Comparison of ENCODE assay signal across 15 cellular contexts in genomic region chr1:207670997-207671396, GRCh38. TPM values are rescaled to one million over a fixed set of nuclear protein-coding genes. Genes with fewer than 3 reads are reported as not detected.
DNase-seq lines count a peak whose midpoint lies in the region; ATAC-seq and TF ChIP-seq lines count a peak whose summit lies in the region.
"Had no signal": no experiment of that assay in that cellular context is flagged by ENCODE, and none has a peak within 500 bp of the region (broad histone marks: within the 10 kb centered on the region; RNA-seq: fewer than 3 reads in every experiment).

No MANE protein-coding gene starts in this region.

- DNase-seq in GM23338 (ENCODE audit: low spot score) (no peak), amniotic epithelial cell (ENCODE audit: low read depth) (peak; percentile 5), kidney glomerular epithelial cell (lab: John Stamatoyannopoulos, UW) (peak; percentile 9), right atrium auricular region (ENCODE audit: low spot score) (no peak), amygdala (lab: John Stamatoyannopoulos, UW) (no peak), NCI-H524 treated with DMSO at 0.1 percent for 48 hours (lab: John Stamatoyannopoulos, UW) (no peak)
- DNase-seq: CD8-positive, alpha-beta memory T cell; DMS 273 treated with DMSO at 0.1 percent for 48 hours; NCI-H1092 treated with DMSO at 0.1 percent for 48 hours; NCI-H1694 treated with DMSO at 0.1 percent for 48 hours; Peyer's patch; SHP77 treated with DMSO at 0.1 percent for 48 hours had no signal

- H3K4me1 Mint-ChIP-seq in GM23338, result peaks cover 18% of the 10 kb centered on the region; the same call in 2 of the 3 replicates

- no peak overlapping the region for H3K27ac ChIP-seq in GM23338 (ENCODE audit: low read depth)
- no peak overlapping the region for H3K27ac ChIP-seq in right atrium auricular region
- H3K27ac ChIP-seq: BLaER1, Peyer's patch had no signal

- no peak overlapping the region for H3K4me2 ChIP-seq in GM23338
- H3K4me2 ChIP-seq: BLaER1 had no signal

- H4K20me1 ChIP-seq in GM23338 (replicated peaks; ENCODE audit: insufficient read depth), result no peaks in the 10 kb centered on the region
- H4K20me1 ChIP-seq: BLaER1 had no signal

- H3K4me3 Mint-ChIP-seq in GM23338, result no peak overlapping the region
- H3K4me3 Mint-ChIP-seq: CD8-positive, alpha-beta memory T cell had no signal

- TF ChIP-seq CTCF in GM23338 (conservative IDR thresholded peaks at IDR 0.05; ENCODE audit: low read depth in 2 of 2) (no peak), right atrium auricular region (IDR thresholded peaks at IDR 0.05) (no peak)

- H2AFZ ChIP-seq in GM23338, result no peak overlapping the region

- peaks cover 16% of the 10 kb centered on the region for H3K4me1 ChIP-seq in GM23338 (ENCODE audit: insufficient read depth)
- peaks cover 0 to 6% of the 10 kb centered on the region in 2 donors for H3K4me1 ChIP-seq in right atrium auricular region

- H3K27me3 ChIP-seq in GM23338 (ENCODE audit: insufficient read depth), result no peaks in the 10 kb centered on the region
- no peaks in the 10 kb centered on the region for H3K27me3 ChIP-seq in right atrium auricular region
- H3K27me3 ChIP-seq: BLaER1 had no signal

- no peaks in the 10 kb centered on the region; the same call in 1 of the 2 replicates for H3K9me2 ChIP-seq in GM23338 (ENCODE audit: insufficient read depth)

- H3F3A ChIP-seq in GM23338 (replicated peaks; ENCODE audit: low read depth), result no peaks in the 10 kb centered on the region

- ATAC-seq in GM23338, result no peak
- no peak for ATAC-seq in activated CD4-positive, CD25-positive, alpha-beta regulatory T cell treated with anti-CD3 and anti-CD28 coated beads, Interleukin-2, amount 50 U/mL, for 24 hours

- H3K79me2 ChIP-seq in GM23338 (replicated peaks; ENCODE audit: insufficient read depth), result no peaks in the 10 kb centered on the region

- H3K9me3 ChIP-seq in right atrium auricular region, result peaks cover 0 to 6% of the 10 kb centered on the region in 2 donors
- H3K9me3 ChIP-seq: Peyer's patch had no signal

- H3K36me3 ChIP-seq in GM23338 (ENCODE audit: insufficient read depth) (no peaks in the 10 kb centered on the region), right atrium auricular region (no peaks in the 10 kb centered on the region)
- H3K36me3 ChIP-seq: BLaER1, Peyer's patch had no signal

- 0 out of 2 replicates have a peak overlapping the region, but pooled peaks have one; percentile 28 for H3K27ac Mint-ChIP-seq in GM23338
- H3K27ac Mint-ChIP-seq: CD8-positive, alpha-beta memory T cell had no signal

- H3K9me3 Mint-ChIP-seq in GM23338, result peaks cover 12% of the 10 kb centered on the region

- peaks cover 5% of the 10 kb centered on the region for H3K27me3 Mint-ChIP-seq in GM23338 (ENCODE audit: insufficient read depth, low read depth, poor library complexity)

- H3K36me3 Mint-ChIP-seq in GM23338 (ENCODE audit: low read depth), result peaks cover 15% of the 10 kb centered on the region
- H3K36me3 Mint-ChIP-seq: CD8-positive, alpha-beta memory T cell had no signal

- no peak overlapping the region for H3K4me3 ChIP-seq in GM23338
- H3K4me3 ChIP-seq in right atrium auricular region, result no peak overlapping the region
- H3K4me3 ChIP-seq: BLaER1, Peyer's patch had no signal

TF ChIP-seq in GM23338, 12 proteins besides CTCF, POLR2A, EP300 and RAD21:
- TF ChIP-seq JUNB (IDR thresholded peaks at IDR 0.05; ENCODE audit: unreplicated experiment) (no peak), EZH2phosphoT487 (IDR thresholded peaks at IDR 0.05; ENCODE audit: unreplicated experiment) (no peak), REST (IDR thresholded peaks at IDR 0.05; ENCODE audit: unreplicated experiment) (no peak), EZH2 (IDR thresholded peaks at IDR 0.05; ENCODE audit: low read depth, unreplicated experiment) (no peak), CREB1 (CRISPR knock-in tag; IDR thresholded peaks at IDR 0.05; ENCODE audit: low read depth) (no peak), ZNF462 (CRISPR knock-in tag; IDR thresholded peaks at IDR 0.05) (no peak), ZNF114 (CRISPR knock-in tag; IDR thresholded peaks at IDR 0.05) (no peak), STAT1 (IDR thresholded peaks at IDR 0.05; ENCODE audit: unreplicated experiment) (no peak), POLR2AphosphoS5 (IDR thresholded peaks at IDR 0.05; ENCODE audit: low read depth) (no peak)

RNA-seq across cellular contexts. Expression of gene CR1L, which starts 26.1 kb away (rescaled TPM):
- 2.9 and 5.8 TPM in 2 replicates for total RNA-seq in GM23338 (2014; rRNA removed; shearing (Covaris generic))
- 13.4 and 21.4 TPM in 2 replicates for polyA plus RNA-seq in GM23338 (2016; fragmentation: Nextera tagmentation; extraction: Ambion mirVana)
- not detected for total RNA-seq in right atrium auricular region
- total RNA-seq: CD8-positive, alpha-beta memory T cell; HT1080; Peyer's patch had no signal
- polyA plus RNA-seq: CD8-positive, alpha-beta memory T cell had no signal

Comparison
In these comparisons a context has a peak if more than half of its experiments do, and no peak if none do; other contexts are left out.
1. DNase-seq: peak in amniotic epithelial cell (single experiment) and kidney glomerular epithelial cell (single experiment); none in GM23338 (single experiment), right atrium auricular region (single experiment), amygdala (0 of 56) and NCI-H524 treated with DMSO at 0.1 percent for 48 hours (single experiment).